Comparison of ENCODE assay signal across 1 cellular context in the genomic region with DNA sequence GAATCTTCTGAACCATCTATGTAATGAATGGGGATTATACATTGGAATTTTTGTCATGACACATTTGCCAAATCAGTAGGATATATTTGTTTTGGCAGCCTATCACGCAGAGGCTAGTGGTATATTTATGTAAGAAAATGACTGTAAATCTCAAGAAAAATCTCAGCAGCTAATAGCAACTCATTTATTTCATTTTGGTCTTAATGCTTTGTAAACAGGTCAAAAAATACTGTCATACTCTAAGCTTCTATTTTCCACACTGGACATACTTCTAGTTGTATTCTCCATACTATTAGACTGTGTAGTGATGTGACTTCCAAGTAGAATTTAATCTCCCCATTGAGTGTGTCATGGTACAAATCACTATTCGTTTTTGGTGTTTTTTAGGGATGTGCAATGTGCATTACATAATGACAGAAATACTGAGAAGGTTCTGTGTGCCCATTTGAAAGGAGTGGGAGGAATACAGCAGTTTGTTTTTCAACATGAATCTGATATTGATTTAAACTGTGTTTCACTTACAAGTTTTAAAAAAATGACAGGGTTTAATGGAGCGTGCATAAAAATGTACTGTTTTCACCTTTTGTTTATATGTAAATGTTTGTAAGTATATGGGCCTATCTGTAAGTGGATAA.
TF ChIP-seq lines count a peak whose summit lies in the region.

No MANE protein-coding gene starts in this region.

TF ChIP-seq in endothelial cell of umbilical vein, 7 proteins besides CTCF, POLR2A, EP300 and RAD21:
- TF ChIP-seq GATA2 (IDR thresholded peaks at IDR 0.05; ENCODE audit: insufficient read depth, insufficient read length, low read depth, low read length) = no peak
- TF ChIP-seq EZH2 (IDR thresholded peaks at IDR 0.05; ENCODE audit: borderline replicate concordance, low read depth, low read length, severe bottlenecking) = no peak
- TF ChIP-seq MYC (IDR thresholded peaks at IDR 0.05; ENCODE audit: low read depth, low read length) = no peak
- TF ChIP-seq POLR2AphosphoS5 (IDR thresholded peaks at IDR 0.05; ENCODE audit: insufficient read depth, low read depth, low read length) = no peak
- TF ChIP-seq, protein P1, sequence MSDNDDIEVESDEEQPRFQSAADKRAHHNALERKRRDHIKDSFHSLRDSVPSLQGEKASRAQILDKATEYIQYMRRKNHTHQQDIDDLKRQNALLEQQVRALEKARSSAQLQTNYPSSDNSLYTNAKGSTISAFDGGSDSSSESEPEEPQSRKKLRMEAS (IDR thresholded peaks at IDR 0.05; ENCODE audit: insufficient read depth, insufficient read length) = no peak
- TF ChIP-seq JUN (IDR thresholded peaks at IDR 0.05; ENCODE audit: borderline replicate concordance, insufficient read depth, insufficient read length, low read depth) = no peak
- no peak for TF ChIP-seq FOS (IDR thresholded peaks at IDR 0.05; ENCODE audit: borderline replicate concordance, insufficient read depth, low read length)
